Comparison of ENCODE assay signal across 32 cellular contexts in the genomic region with DNA sequence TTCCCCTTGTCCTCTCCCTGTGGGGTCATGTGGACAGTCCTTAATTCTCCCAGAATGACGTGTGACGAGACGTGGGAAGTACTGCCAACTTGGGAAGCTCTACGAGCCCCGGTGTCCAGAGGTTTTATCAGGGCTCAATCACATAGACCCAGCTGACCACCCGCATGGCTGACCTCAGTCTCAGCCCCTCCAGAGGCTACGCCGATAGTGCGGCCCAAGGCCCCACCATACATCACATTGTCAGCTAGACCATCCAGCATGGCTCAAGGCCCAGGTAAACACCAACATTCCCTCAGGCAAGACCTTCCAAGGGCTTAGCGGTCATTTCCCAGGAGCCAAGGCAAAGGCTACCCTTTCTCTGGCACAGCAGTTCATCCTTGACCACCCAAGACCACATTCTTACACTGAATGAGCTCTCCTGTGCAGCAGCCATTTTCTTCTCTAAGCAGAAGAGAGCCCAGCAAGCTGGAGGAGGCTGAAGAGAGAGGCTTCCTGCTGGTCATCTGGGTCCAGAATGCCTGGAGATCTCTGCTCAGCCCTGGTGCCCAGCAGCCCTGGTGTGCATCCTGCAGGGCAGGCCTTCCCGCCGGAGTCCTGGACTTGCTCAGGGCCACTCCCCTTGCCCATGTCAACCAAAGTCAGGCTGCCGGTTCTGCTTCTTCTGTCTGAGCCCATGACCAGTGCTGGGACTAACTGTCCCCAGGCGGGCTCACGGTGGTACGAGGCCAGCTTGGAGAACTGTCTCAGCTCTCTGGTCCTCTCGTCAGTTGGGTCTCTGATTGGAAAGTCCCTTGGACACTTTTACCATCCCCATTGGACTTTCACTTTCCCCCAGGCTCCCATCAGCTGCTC. TPM values are rescaled to one million over a fixed set of nuclear protein-coding genes. Genes with fewer than 3 reads are reported as not detected.
DNase-seq lines count a peak whose midpoint lies in the region; TF ChIP-seq lines count a peak whose summit lies in the region.
"Had no signal": no experiment of that assay in that cellular context is flagged by ENCODE, and none has a peak within 500 bp of the region (broad histone marks: within the 10 kb centered on the region; RNA-seq: fewer than 3 reads in every experiment).

No MANE protein-coding gene starts in this region.

- H3K4me3 ChIP-seq in osteoblast (ENCODE audit: insufficient read depth, low read length) (no peak overlapping the region), testis (no peak overlapping the region)
- H3K4me3 ChIP-seq: body of pancreas, esophagus muscularis mucosa, mucosa of descending colon had no signal

- H3K27me3 Mint-ChIP-seq in activated naive CD4-positive, alpha-beta T cell treated with anti-CD3 and anti-CD28 coated beads, Interleukin-2, amount 10 ng/mL, durations not matched to agents 7 days and 5 days: peaks cover 20% of the 10 kb centered on the region
- peaks cover 1% of the 10 kb centered on the region for H3K27me3 Mint-ChIP-seq in chondrocyte (ENCODE audit: low read depth)

- no peaks in the 10 kb centered on the region for H3K9me3 Mint-ChIP-seq in activated naive CD4-positive, alpha-beta T cell treated with anti-CD3 and anti-CD28 coated beads, Interleukin-2, amount 10 ng/mL, durations not matched to agents 7 days and 5 days
- H3K9me3 Mint-ChIP-seq in chondrocyte (ENCODE audit: low read depth): no peaks in the 10 kb centered on the region
- H3K9me3 Mint-ChIP-seq: activated CD4-positive, alpha-beta T cell treated with anti-CD3 and anti-CD28 coated beads, Interleukin-2, amount 10 ng/mL, durations not matched to agents 7 days and 5 days; CD4-positive, alpha-beta memory T cell; natural killer cell; T-helper 2 cell treated with Interferon-gamma antibody and Interleukin-4, amounts not matched to agents 5 μg/mL and 100 μg/mL, for 36 hours had no signal

- H3K27me3 ChIP-seq in osteoblast (ENCODE audit: insufficient read depth, low read length) (peaks cover 9% of the 10 kb centered on the region), testis (no peaks in the 10 kb centered on the region)

- H2AFZ ChIP-seq in osteoblast (ENCODE audit: low read length): no peak overlapping the region

- H3K27ac ChIP-seq in osteoblast (ENCODE audit: low read depth, low read length) (no peak overlapping the region), testis (no peak overlapping the region)
- H3K27ac ChIP-seq: body of pancreas, esophagus muscularis mucosa had no signal

- no peak for TF ChIP-seq CTCF in chondrocyte (IDR thresholded peaks at IDR 0.05)
- TF ChIP-seq CTCF in osteoblast (IDR thresholded peaks at IDR 0.05; ENCODE audit: extremely low read depth, low read depth, low read length): no peak
- no peak for TF ChIP-seq CTCF in testis (IDR thresholded peaks at IDR 0.05)

- H3K4me2 ChIP-seq in osteoblast (ENCODE audit: insufficient read depth, low read length): no peak overlapping the region

- H4K20me1 ChIP-seq in osteoblast (ENCODE audit: insufficient read depth, low read length): no peaks in the 10 kb centered on the region

- WGBS in testis, 2 donors: 80 to 88% methylated on average over 12 to 17 of the region's 17 CpGs

- no peak overlapping the region for H3K4me3 Mint-ChIP-seq in activated naive CD4-positive, alpha-beta T cell treated with anti-CD3 and anti-CD28 coated beads, Interleukin-2, amount 10 ng/mL, durations not matched to agents 7 days and 5 days
- H3K4me3 Mint-ChIP-seq in chondrocyte (ENCODE audit: unreplicated experiment): no peak overlapping the region
- H3K4me3 Mint-ChIP-seq: activated CD4-positive, alpha-beta T cell treated with anti-CD3 and anti-CD28 coated beads, Interleukin-2, amount 10 ng/mL, durations not matched to agents 7 days and 5 days; CD4-positive, alpha-beta memory T cell; H9; T-helper 2 cell treated with Interferon-gamma antibody and Interleukin-4, amounts not matched to agents 5 μg/mL and 100 μg/mL, for 36 hours had no signal

- H3K36me3 Mint-ChIP-seq in activated naive CD4-positive, alpha-beta T cell treated with anti-CD3 and anti-CD28 coated beads, Interleukin-2, amount 10 ng/mL, durations not matched to agents 7 days and 5 days: no peaks in the 10 kb centered on the region
- H3K36me3 Mint-ChIP-seq in chondrocyte (ENCODE audit: low read depth): no peaks in the 10 kb centered on the region
- H3K36me3 Mint-ChIP-seq: CD4-positive, alpha-beta memory T cell; natural killer cell had no signal

- H3K9me3 ChIP-seq in osteoblast (ENCODE audit: low read depth, low read length) (no peaks in the 10 kb centered on the region), testis (no peaks in the 10 kb centered on the region)
- H3K9me3 ChIP-seq: body of pancreas, esophagus muscularis mucosa, mucosa of descending colon had no signal

- H3K4me1 ChIP-seq in osteoblast (ENCODE audit: insufficient read depth, low read length) (no peaks in the 10 kb centered on the region), testis (no peaks in the 10 kb centered on the region)

- no peak for TF ChIP-seq POLR2A in testis (IDR thresholded peaks at IDR 0.05)

- peak; percentile 14 for DNase-seq in activated naive CD4-positive, alpha-beta T cell treated with anti-CD3 and anti-CD28 coated beads, Interleukin-2, amount 10 ng/mL, durations not matched to agents 7 days and 5 days
- DNase-seq in activated naive CD4-positive, alpha-beta T cell treated with anti-CD3 and anti-CD28 coated beads, Interleukin-2, amount 50 U/mL, for 16 hours: no peak
- DNase-seq in chondrocyte (ENCODE audit: low spot score): peak; percentile 81
- peak; percentile 86 for DNase-seq in osteoblast (ENCODE audit: insufficient read length, low spot score, missing footprints)
- DNase-seq in testis: peak; percentile 11
- no peak for DNase-seq in NCI-H510A (lab: John Stamatoyannopoulos, UW)
- DNase-seq in NCI-H510A treated with DMSO at 0.1 percent for 48 hours (lab: John Stamatoyannopoulos, UW): no peak
- no peak for DNase-seq in NCI-H2107 (lab: John Stamatoyannopoulos, UW)
- DNase-seq: activated CD4-positive, alpha-beta T cell treated with anti-CD3 and anti-CD28 coated beads, Interleukin-2, amount 10 ng/mL, durations not matched to agents 7 days and 5 days; activated naive CD4-positive, alpha-beta T cell; activated T-cell treated with anti-CD3 and anti-CD28 coated beads, Interleukin-2, amount 50 U/mL, for 48 hours; CD4-positive, alpha-beta memory T cell; foreskin fibroblast; H9; Kasumi-1; natural killer cell; NCI-H1417 treated with DMSO at 0.1 percent for 48 hours; NCI-H2029 treated with DMSO at 0.1 percent for 48 hours; NCI-H526 treated with DMSO at 0.1 percent for 48 hours; occipital lobe; PC-3; retina; SHP77; stimulated activated CD4-positive, alpha-beta T cell treated with anti-CD3 and anti-CD28 coated beads, Interleukin-2, amount 100 ng/mL, for 24 hours had no signal

- intact Hi-C loops in testis (cut with DNase I; ENCODE audit: low total_unique reads): no loop called here

- no peaks in the 10 kb centered on the region for H3K36me3 ChIP-seq in osteoblast (ENCODE audit: insufficient read depth, low read length)
- H3K36me3 ChIP-seq in testis (ENCODE audit: low read depth, missing control alignments): no peaks in the 10 kb centered on the region
- H3K36me3 ChIP-seq: esophagus muscularis mucosa had no signal

- no peaks in the 10 kb centered on the region for H3K79me2 ChIP-seq in osteoblast (ENCODE audit: insufficient read depth, low read length)

- H3K4me1 Mint-ChIP-seq in activated naive CD4-positive, alpha-beta T cell treated with anti-CD3 and anti-CD28 coated beads, Interleukin-2, amount 10 ng/mL, durations not matched to agents 7 days and 5 days: no peaks in the 10 kb centered on the region
- peaks cover 4% of the 10 kb centered on the region for H3K4me1 Mint-ChIP-seq in chondrocyte (ENCODE audit: low read depth)
- H3K4me1 Mint-ChIP-seq: activated CD4-positive, alpha-beta T cell treated with anti-CD3 and anti-CD28 coated beads, Interleukin-2, amount 10 ng/mL, durations not matched to agents 7 days and 5 days; H9; natural killer cell had no signal

- H3K27ac Mint-ChIP-seq in activated naive CD4-positive, alpha-beta T cell treated with anti-CD3 and anti-CD28 coated beads, Interleukin-2, amount 10 ng/mL, durations not matched to agents 7 days and 5 days: no peak overlapping the region
- H3K27ac Mint-ChIP-seq in chondrocyte (ENCODE audit: unreplicated experiment): no peak overlapping the region
- H3K27ac Mint-ChIP-seq: activated CD4-positive, alpha-beta T cell treated with anti-CD3 and anti-CD28 coated beads, Interleukin-2, amount 10 ng/mL, durations not matched to agents 7 days and 5 days; CD4-positive, alpha-beta memory T cell; H9; natural killer cell; T-helper 2 cell treated with Interferon-gamma antibody and Interleukin-4, amounts not matched to agents 5 μg/mL and 100 μg/mL, for 36 hours had no signal

- CTCF ChIA-PET in activated naive CD4-positive, alpha-beta T cell treated with anti-CD3 and anti-CD28 coated beads, Interleukin-2, amount 10 ng/mL, durations not matched to agents 7 days and 5 days (lab: Charles Lee): no interaction called here

RNA-seq across cellular contexts. Expression of gene F10, which starts 7.9 kb away (rescaled TPM):
- total RNA-seq in chondrocyte: 1.9 to 2.0 TPM in 2 of 3 replicates, not detected in the other
- total RNA-seq in osteoblast: 0.29 TPM in 1 of 2 replicates, not detected in the other
- total RNA-seq in testis: 10 to 100 TPM; 19.9 to 33.7 TPM
- polyA plus RNA-seq in testis (ENCODE audit: insufficient read depth, low read depth, low replicate concordance): 31.9 TPM
- total RNA-seq: activated CD4-positive, alpha-beta T cell treated with anti-CD3 and anti-CD28 coated beads, Interleukin-2, amount 10 ng/mL, durations not matched to agents 7 days and 5 days; CD4-positive, alpha-beta memory T cell; Daoy; dermis microvascular lymphatic vessel endothelial cell; natural killer cell; PC-3 had no signal
- polyA plus RNA-seq: CD4-positive, alpha-beta memory T cell had no signal

RNA-seq across cellular contexts. Expression of gene F7, which starts 9.1 kb away (rescaled TPM):
- total RNA-seq in chondrocyte (0.34 to 0.85 TPM (median 0.60 TPM) in 3 replicates), osteoblast (under 0.01 TPM in 1 of 2 replicates, not detected in the other), testis (1 to 10 TPM; 2.4 to 4.9 TPM)
- 2.2 TPM for polyA plus RNA-seq in testis (ENCODE audit: insufficient read depth, low read depth, low replicate concordance)
- total RNA-seq: activated CD4-positive, alpha-beta T cell treated with anti-CD3 and anti-CD28 coated beads, Interleukin-2, amount 10 ng/mL, durations not matched to agents 7 days and 5 days; body of pancreas; CD4-positive, alpha-beta memory T cell; dermis microvascular lymphatic vessel endothelial cell; PC-3 had no signal
- polyA plus RNA-seq: CD4-positive, alpha-beta memory T cell had no signal

RNA-seq across cellular contexts. Expression of gene PROZ, which starts 43.7 kb away (rescaled TPM):
- total RNA-seq in chondrocyte (not detected in 3 replicates), osteoblast (not detected in 2 replicates), testis (under 1 TPM; 0.63 to 0.81 TPM)
- 0.42 TPM for polyA plus RNA-seq in testis (ENCODE audit: insufficient read depth, low read depth, low replicate concordance)
- total RNA-seq: body of pancreas; CD4-positive, alpha-beta memory T cell; Daoy; dermis microvascular lymphatic vessel endothelial cell; esophagus muscularis mucosa; H9; kidney epithelial cell; lower leg skin; mucosa of descending colon; occipital lobe; PC-3 had no signal

Comparison
In these comparisons a context has a peak if more than half of its experiments do, and no peak if none do; other contexts are left out.
1. DNase-seq: peak in activated naive CD4-positive, alpha-beta T cell treated with anti-CD3 and anti-CD28 coated beads, Interleukin-2, amount 10 ng/mL, durations not matched to agents 7 days and 5 days (single experiment), chondrocyte (single experiment), osteoblast (single experiment) and testis (single experiment); none in activated naive CD4-positive, alpha-beta T cell treated with anti-CD3 and anti-CD28 coated beads, Interleukin-2, amount 50 U/mL, for 16 hours (single experiment), NCI-H510A (single experiment), NCI-H510A treated with DMSO at 0.1 percent for 48 hours (single experiment) and NCI-H2107 (single experiment).